Comparison of ENCODE assay signal across 12 cellular contexts in the genomic region with DNA sequence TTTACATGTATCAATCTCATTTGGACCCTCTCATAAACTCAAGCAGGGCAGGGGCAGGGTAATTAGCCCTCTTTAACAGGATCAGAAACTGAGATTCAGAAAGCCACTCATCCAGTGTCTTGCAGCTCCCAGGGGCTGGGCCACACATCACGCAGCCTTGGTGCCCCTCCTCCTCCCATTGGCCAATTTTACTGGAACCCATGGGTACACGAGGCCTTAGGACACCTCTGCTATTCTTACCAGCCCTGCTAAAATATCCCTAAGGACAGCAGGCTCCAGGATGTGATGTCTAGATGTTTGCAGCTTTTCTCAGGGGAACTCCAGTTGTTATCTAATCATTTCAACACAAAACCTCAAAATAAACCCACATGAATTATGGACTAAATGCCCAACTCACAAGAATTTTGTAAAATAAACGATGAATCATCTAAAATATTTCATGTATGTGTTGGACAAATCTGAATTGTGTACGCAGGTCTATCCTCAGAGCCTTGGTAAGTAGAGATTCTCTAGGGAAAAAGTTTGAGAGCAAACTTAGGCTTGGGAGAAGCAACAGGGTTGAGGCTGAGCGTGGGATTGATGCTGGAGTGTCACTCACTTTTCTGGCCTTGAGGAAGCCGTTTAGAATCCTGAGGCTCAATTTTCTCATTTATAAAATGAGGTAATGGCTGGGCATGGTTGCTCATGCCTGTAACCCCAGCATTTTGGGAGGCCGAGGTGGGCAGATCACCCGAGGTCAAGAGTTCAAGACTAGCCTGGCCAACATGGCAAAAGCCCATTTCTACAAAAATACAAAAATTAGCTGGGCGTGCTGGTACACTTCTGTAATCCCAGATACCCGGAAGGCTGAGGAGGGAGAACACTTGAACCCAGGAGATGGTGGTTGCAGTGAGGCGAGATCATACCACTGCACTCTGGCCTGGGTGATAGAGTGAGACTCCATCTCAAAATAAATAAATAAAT.
DNase-seq lines count a peak whose midpoint lies in the region; FAIRE-seq and TF ChIP-seq lines count a peak whose summit lies in the region.
"Had no signal": no experiment of that assay in that cellular context is flagged by ENCODE, and none has a peak within 500 bp of the region (broad histone marks: within the 10 kb centered on the region; RNA-seq: fewer than 3 reads in every experiment).

No MANE protein-coding gene starts in this region.

- 76% methylated on average over 11 of the region's 11 CpGs for WGBS in mammary epithelial cell (ENCODE audit: low coverage, missing lambda C conversion rate)

- H3K27me3 ChIP-seq in mammary epithelial cell (ENCODE audit: insufficient read depth, low read length): no peaks in the 10 kb centered on the region

- no peaks in the 10 kb centered on the region for H4K20me1 ChIP-seq in mammary epithelial cell (ENCODE audit: insufficient read depth, low read length)

- no peak overlapping the region for H3K9ac ChIP-seq in mammary epithelial cell (ENCODE audit: insufficient read depth, low read length)
- H3K9ac ChIP-seq: KMS-11 had no signal

- FAIRE-seq in HTR-8/SVneo (lab: Jason Lieb, UNC): peak; percentile 40

- no peaks in the 10 kb centered on the region for H3K9me3 ChIP-seq in mammary epithelial cell (replicated peaks; ENCODE audit: insufficient read depth, low read length)

- H3K4me1 ChIP-seq in mammary epithelial cell (ENCODE audit: insufficient read depth, low read length): peaks cover 7% of the 10 kb centered on the region

- dilution Hi-C loops in mammary epithelial cell (cut with HindIII; ENCODE audit: low sequenced_read_pairs): no loop called here

- H3K36me3 ChIP-seq in mammary epithelial cell (ENCODE audit: insufficient read depth, low read length): no peaks in the 10 kb centered on the region

- CTCF ChIA-PET in mammary epithelial cell (lab: Charles Lee; ENCODE audit: low non-redundant PET): no interaction called here

- intact Hi-C loops in mammary epithelial cell (cut with micrococcal nuclease): no loop called here

- no peak overlapping the region for H3K4me3 ChIP-seq in mammary epithelial cell (replicated peaks in 1 of 3; ENCODE audit: insufficient read depth in 1 of 3, low read depth in 2 of 3, low read length in 3 of 3)

- no peak overlapping the region for H3K4me2 ChIP-seq in mammary epithelial cell (ENCODE audit: insufficient read depth, low read depth, low read length)
- H3K4me2 ChIP-seq: KMS-11 had no signal

- no peak for TF ChIP-seq CTCF in mammary epithelial cell (conservative IDR thresholded peaks at IDR 0.05 in 1 of 2, IDR thresholded peaks at IDR 0.05 in 1 of 2; ENCODE audit: extremely low read depth in 1 of 2, insufficient read depth in 1 of 2, low read depth in 1 of 2, low read length in 2 of 2)

- in situ Hi-C loops in mammary epithelial cell (cut with MboI; ENCODE audit: low sequenced_read_pairs in 2 of 2): no loop called here

- no peak overlapping the region for H3K27ac ChIP-seq in mammary epithelial cell (ENCODE audit: insufficient read depth, low read depth, low read length)
- H3K27ac ChIP-seq: KMS-11 had no signal

- no peak overlapping the region for H2AFZ ChIP-seq in mammary epithelial cell (ENCODE audit: low read depth, low read length)

- BruUV-seq in mammary epithelial cell (replicated peaks; lab: Mats Ljungman, UMichigan): no TSS peak

- DNase-seq in AG08396 (ENCODE audit: low spot score): peak; percentile 78
- peak; percentile 74 for DNase-seq in HTR-8/SVneo (ENCODE audit: insufficient read length, low spot score)
- DNase-seq in mammary epithelial cell: peak; percentile 89
- peak; percentile 83 for DNase-seq in kidney tubule cell (ENCODE audit: low spot score)
- DNase-seq in NCI-H2196 treated with DMSO at 0.1 percent for 48 hours (lab: John Stamatoyannopoulos, UW; ENCODE audit: unreplicated experiment): no peak
- DNase-seq in COLO829 (ENCODE audit: low spot score): no peak
- DNase-seq in midbrain (lab: John Stamatoyannopoulos, UW): no peak
- DNase-seq in NCI-H2029 (lab: John Stamatoyannopoulos, UW): no peak
- DNase-seq: anterior cingulate cortex, NCI-H69, T-helper 2 cell had no signal

- no peaks in the 10 kb centered on the region for H3K79me2 ChIP-seq in mammary epithelial cell (ENCODE audit: insufficient read depth, low read length)

Comparison
In these comparisons a context has a peak if more than half of its experiments do, and no peak if none do; other contexts are left out.
1. DNase-seq: peak in AG08396 (single experiment), HTR-8/SVneo (single experiment), mammary epithelial cell (single experiment) and kidney tubule cell (single experiment); none in NCI-H2196 treated with DMSO at 0.1 percent for 48 hours (single experiment), COLO829 (single experiment), midbrain (single experiment) and NCI-H2029 (single experiment).